9 cellular contexts compared by ENCODE assay signal in the genomic region with DNA sequence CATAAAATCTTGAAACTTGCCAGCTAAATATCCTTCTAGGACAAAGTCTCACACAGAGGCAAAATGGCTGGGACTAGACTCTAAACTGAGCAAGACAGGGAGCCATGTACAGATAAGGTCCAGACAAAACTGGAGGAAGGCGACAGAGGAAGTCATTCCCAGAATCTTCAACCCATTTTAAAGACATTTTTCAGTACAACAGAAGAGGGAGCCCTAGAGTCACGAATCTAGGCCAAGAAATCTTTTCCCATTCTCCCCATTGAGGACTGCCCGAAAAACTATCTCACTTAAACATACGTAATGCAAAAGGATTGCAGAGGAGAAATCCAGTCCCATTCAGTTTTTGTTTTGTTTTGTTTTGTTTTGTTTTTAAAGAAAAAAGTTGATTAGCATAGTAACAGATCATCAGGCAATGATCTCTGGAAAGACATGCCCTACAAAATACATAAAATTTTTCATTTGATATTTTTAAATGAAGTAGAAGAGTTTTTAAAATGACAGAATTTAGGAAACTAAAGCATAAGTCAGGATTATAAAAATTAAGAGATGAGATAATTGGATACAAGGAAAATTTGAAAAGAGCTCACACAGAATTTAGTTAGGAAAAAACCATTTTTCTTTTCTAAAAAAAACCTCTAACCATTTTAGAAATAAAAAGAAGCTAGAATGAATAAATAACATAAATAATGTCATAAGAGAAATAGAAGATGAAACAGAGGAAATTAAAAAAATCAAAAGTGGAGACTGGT. TPM values are rescaled to one million over a fixed set of nuclear protein-coding genes. Genes with fewer than 3 reads are reported as not detected.
DNase-seq lines count a peak whose midpoint lies in the region; ATAC-seq and TF ChIP-seq lines count a peak whose summit lies in the region.
"Had no signal": no experiment of that assay in that cellular context is flagged by ENCODE, and none has a peak within 500 bp of the region (broad histone marks: within the 10 kb centered on the region; RNA-seq: fewer than 3 reads in every experiment).

No MANE protein-coding gene starts in this region.

- no peaks in the 10 kb centered on the region for H3K36me3 ChIP-seq in cardiac muscle cell

- peak overlapping the region; percentile 7 to 94 for H3K27ac Mint-ChIP-seq in effector memory CD8-positive, alpha-beta T cell

- TF ChIP-seq CTCF in cardiac muscle cell (IDR thresholded peaks at IDR 0.05; ENCODE audit: low read depth, low read length), result peak; percentile 40

- H3K4me3 ChIP-seq in cardiac muscle cell, result no peak overlapping the region
- no peak overlapping the region for H3K4me3 ChIP-seq in right cardiac atrium (ENCODE audit: low read length)

- H3K36me3 Mint-ChIP-seq in effector memory CD8-positive, alpha-beta T cell (ENCODE audit: insufficient read depth), result peaks cover 7% of the 10 kb centered on the region

- H3K9me3 ChIP-seq in cardiac muscle cell (ENCODE audit: low read depth) (no peaks in the 10 kb centered on the region), right cardiac atrium (ENCODE audit: control insufficient read depth, low read length) (no peaks in the 10 kb centered on the region)

- no peaks in the 10 kb centered on the region for H3K27me3 Mint-ChIP-seq in effector memory CD8-positive, alpha-beta T cell

- peak in 1 of 2 donors; percentile 55 for DNase-seq in cardiac muscle cell (ENCODE audit: low read depth in 1 of 2, low spot score in 1 of 2)
- DNase-seq in right cardiac atrium, result no peak
- DNase-seq in NCI-H1694 treated with DMSO at 0.1 percent for 48 hours (lab: John Stamatoyannopoulos, UW), result peak; percentile 30
- no peak for DNase-seq in effector memory CD8-positive, alpha-beta T cell
- DNase-seq in superior temporal gyrus (ENCODE audit: extremely low spot score), result peak; percentile 41
- DNase-seq in NCI-H1436 treated with DMSO at 0.1 percent for 48 hours (lab: John Stamatoyannopoulos, UW), result no peak
- no peak for DNase-seq in NK-92 (lab: John Stamatoyannopoulos, UW; ENCODE audit: unreplicated experiment)
- DNase-seq in activated CD4-positive, alpha-beta T cell treated with anti-CD3 and anti-CD28 coated beads for 48 hours, result no peak
- DNase-seq: NCI-H187 treated with DMSO at 0.1 percent for 48 hours had no signal

- H3K4me1 Mint-ChIP-seq in effector memory CD8-positive, alpha-beta T cell (ENCODE audit: low read depth in 2 of 2), result peaks cover 43 to 49% of the 10 kb centered on the region in 2 donors

- H3K27ac ChIP-seq in cardiac muscle cell (no peak overlapping the region), right cardiac atrium (ENCODE audit: low read length) (no peak overlapping the region)

- WGBS in right cardiac atrium, result 53% methylated on average over 4 of the region's 4 CpGs

- H3K27me3 ChIP-seq in cardiac muscle cell (no peaks in the 10 kb centered on the region), right cardiac atrium (ENCODE audit: control insufficient read depth, insufficient read depth) (no peaks in the 10 kb centered on the region)

- H3K4me1 ChIP-seq in cardiac muscle cell (ENCODE audit: low read depth) (no peaks in the 10 kb centered on the region), right cardiac atrium (ENCODE audit: control insufficient read depth, insufficient read depth, low read length) (no peaks in the 10 kb centered on the region)

- no peak overlapping the region for H3K4me3 Mint-ChIP-seq in effector memory CD8-positive, alpha-beta T cell

- no peaks in the 10 kb centered on the region for H3K9me3 Mint-ChIP-seq in effector memory CD8-positive, alpha-beta T cell

- intact Hi-C loops in right cardiac atrium (cut with DNase I), result no loop called here

- ATAC-seq in right cardiac atrium, result no peak
- no peak for ATAC-seq in effector memory CD8-positive, alpha-beta T cell (replicated peaks)

RNA-seq across cellular contexts. Expression of a gene that starts 16.9 kb away (rescaled TPM):
- total RNA-seq in cardiac muscle cell, result 0.07 TPM in 1 of 2 replicates, not detected in the other
- polyA plus RNA-seq in cardiac muscle cell, result 0.84 TPM in 1 of 2 replicates, not detected in the other
- 1 to 10 TPM in 3 of 4 donors, under 1 TPM in 1; 0.81 to 2.9 (median 1.9) TPM for total RNA-seq in right cardiac atrium
- polyA plus RNA-seq in right cardiac atrium, result 1.1 TPM

RNA-seq across cellular contexts. Expression of a gene that starts 52.9 kb away (rescaled TPM):
- total RNA-seq in cardiac muscle cell (0.63 and 1.9 TPM in 2 replicates), right cardiac atrium (under 1 TPM; 0.03 to 0.36 (median 0.19) TPM)
- polyA plus RNA-seq in cardiac muscle cell (1.2 and 2.2 TPM in 2 replicates), right cardiac atrium (0.14 TPM)

Comparison
In these comparisons a context has a peak if more than half of its experiments do, and no peak if none do; other contexts are left out.
1. DNase-seq: peak in NCI-H1694 treated with DMSO at 0.1 percent for 48 hours (single experiment) and superior temporal gyrus (single experiment); none in right cardiac atrium (0 of 3), effector memory CD8-positive, alpha-beta T cell (0 of 3), NCI-H1436 treated with DMSO at 0.1 percent for 48 hours (single experiment), NK-92 (single experiment) and activated CD4-positive, alpha-beta T cell treated with anti-CD3 and anti-CD28 coated beads for 48 hours (single experiment).